Comparison of ENCODE assay signal across 8 cellular contexts in the genomic region with DNA sequence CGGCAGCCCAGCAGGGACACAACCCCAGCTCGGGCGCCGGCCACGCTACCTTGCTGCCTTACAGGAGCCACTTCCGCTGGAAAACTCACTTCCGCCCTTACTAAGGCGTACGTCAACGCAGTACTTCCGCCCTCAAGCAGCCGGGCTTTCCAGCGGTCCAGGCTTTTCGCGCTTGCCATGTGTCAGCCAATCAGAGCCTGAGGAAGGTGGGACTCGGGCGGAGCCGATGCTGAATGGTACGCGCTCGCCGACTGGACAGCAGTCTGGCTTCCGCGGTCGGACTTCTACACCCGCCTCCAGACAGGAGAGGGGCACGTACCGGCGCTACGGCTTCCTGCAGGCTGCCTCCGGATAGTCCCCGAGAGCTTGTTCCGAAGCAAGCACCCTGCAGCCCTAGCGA. TPM values are rescaled to one million over a fixed set of nuclear protein-coding genes. Genes with fewer than 3 reads are reported as not detected.
A peak's percentile ranks its signal among the peaks of the same experiment; 100 is the strongest.
DNase-seq lines count a peak whose midpoint lies in the region; ATAC-seq, FAIRE-seq and TF ChIP-seq lines count a peak whose summit lies in the region.
"Not testable (repeated sequence)": the region's sequence is repeated elsewhere in the genome, so short reads cannot be mapped to it uniquely, and the experiment has no call there.

Gene BOLA2B, minus strand, starts transcription at position 52 of the 400 bp plus-strand sequence. CDS start 71 bp downstream, outside the sequence.
Gene SLX1A, plus strand, starts transcription at position 261 of the 400 bp plus-strand sequence. CDS start 210 bp downstream, outside the sequence.

- H3K36me3 ChIP-seq in SJSA1; mammary epithelial cell (ENCODE audit: insufficient read depth, low read length); neutrophil; urinary bladder (ENCODE audit: insufficient read depth): not testable (repeated sequence)

- H2AFZ ChIP-seq in mammary epithelial cell (ENCODE audit: low read depth, low read length): not testable (repeated sequence)

- in situ Hi-C loops in mammary epithelial cell (cut with MboI; ENCODE audit: low sequenced_read_pairs in 2 of 2): loop anchor here in 1 of 2 donors (25.0 kb wide), 1 partner anchor 106 kb away; the partner anchor contains the start of genes PPP4C, TBX6 and YPEL3

- not testable (repeated sequence) for TF ChIP-seq CTCF in mammary epithelial cell (conservative IDR thresholded peaks at IDR 0.05 in 1 of 2, IDR thresholded peaks at IDR 0.05 in 1 of 2; ENCODE audit: extremely low read depth in 1 of 2, insufficient read depth in 1 of 2, low read depth in 1 of 2, low read length in 2 of 2); neutrophil (IDR thresholded peaks at IDR 0.05)

- not testable (repeated sequence) for H3K9ac ChIP-seq in mammary epithelial cell (ENCODE audit: insufficient read depth, low read length)

- ATAC-seq in GM21825 (IDR thresholded peaks at IDR 0.05; ENCODE audit: unreplicated experiment) (peak; percentile 82), HG03354 (IDR thresholded peaks at IDR 0.05; ENCODE audit: poor library complexity, severe bottlenecking, unreplicated experiment) (peak; percentile 89), left ventricle myocardium superior (peak; percentile 95)

- H3K4me2 ChIP-seq in mammary epithelial cell (ENCODE audit: insufficient read depth, low read depth, low read length): peak within 1 kb of the TSS; percentile 74

- DNase-seq in GM18507 (ENCODE audit: extremely low spot score, insufficient read length, low read depth); SJSA1 (ENCODE audit: low read depth in 1 of 2, low spot score in 2 of 2); mammary epithelial cell; left ventricle myocardium superior: not testable (repeated sequence)

- BruUV-seq in mammary epithelial cell (replicated peaks; lab: Mats Ljungman, UMichigan): not testable (repeated sequence)

- not testable (repeated sequence) for H4K20me1 ChIP-seq in mammary epithelial cell (ENCODE audit: insufficient read depth, low read length)

- dilution Hi-C loops in mammary epithelial cell (cut with HindIII; ENCODE audit: low sequenced_read_pairs): not testable (repeated sequence)

- peak; percentile 99 for FAIRE-seq in GM18507 (lab: Jason Lieb, UNC)

- CTCF ChIA-PET in mammary epithelial cell (lab: Charles Lee; ENCODE audit: low non-redundant PET): not testable (repeated sequence)

- H3K4me3 ChIP-seq in SJSA1; urinary bladder (ENCODE audit: low read depth, low read length): not testable (repeated sequence)
- H3K4me3 ChIP-seq in mammary epithelial cell (replicated peaks in 1 of 3; ENCODE audit: insufficient read depth in 1 of 3, low read depth in 2 of 3, low read length in 3 of 3): peak within 1 kb of the TSS in 2 of 3 experiments; percentile 34 to 38
- peak within 1 kb of the TSS; percentile 52 to 55 for H3K4me3 ChIP-seq in neutrophil (ENCODE audit: low read depth in 1 of 2, low read length in 1 of 2)

- H3K4me1 ChIP-seq in SJSA1 (replicated peaks); mammary epithelial cell (ENCODE audit: insufficient read depth, low read length); neutrophil (ENCODE audit: control insufficient read depth in 1 of 2, insufficient read depth in 1 of 2, low read depth in 1 of 2, low read length in 1 of 2); urinary bladder (ENCODE audit: insufficient read depth): not testable (repeated sequence)

- not testable (repeated sequence) for H3K27ac ChIP-seq in SJSA1; mammary epithelial cell (ENCODE audit: insufficient read depth, low read depth, low read length); urinary bladder (ENCODE audit: low read depth)
- peak within 1 kb of the TSS; percentile 66 for H3K27ac ChIP-seq in neutrophil

- not testable (repeated sequence) for H3K9me3 ChIP-seq in SJSA1 (replicated peaks); mammary epithelial cell (replicated peaks; ENCODE audit: insufficient read depth, low read length); neutrophil

- H3K27me3 ChIP-seq in SJSA1 (replicated peaks); mammary epithelial cell (ENCODE audit: insufficient read depth, low read length); neutrophil: not testable (repeated sequence)

- not testable (repeated sequence) for H3K79me2 ChIP-seq in mammary epithelial cell (ENCODE audit: insufficient read depth, low read length)

- no CpG with 5 or more reads among the region's 34 CpGs for WGBS in mammary epithelial cell (ENCODE audit: low coverage, missing lambda C conversion rate)
- WGBS in urinary bladder: no CpG with 5 or more reads among the region's 34 CpGs

- intact Hi-C loops in mammary epithelial cell (cut with micrococcal nuclease); left ventricle myocardium superior (cut with micrococcal nuclease): not testable (repeated sequence)

RNA-seq across cellular contexts. Expression of gene BOLA2B, which starts in this region (rescaled TPM):
- 156 and 420 TPM in 2 replicates for total RNA-seq in SJSA1 (2014; rRNA removed; shearing (Covaris generic))
- total RNA-seq in mammary epithelial cell (100 to 1,000 TPM in 1 of 2 donors, 10 to 100 TPM in 1; 65.0 to 141 TPM), left ventricle myocardium superior (49.5 TPM), urinary bladder (10.2 TPM)
- polyA plus RNA-seq in mammary epithelial cell (174 TPM), urinary bladder (97.5 TPM)
- 79.6 TPM for polyA minus RNA-seq in mammary epithelial cell

RNA-seq across cellular contexts. Expression of gene SLX1A, which starts in this region (rescaled TPM):
- 14.3 and 43.6 TPM in 2 replicates for total RNA-seq in SJSA1 (2014; rRNA removed; shearing (Covaris generic))
- total RNA-seq in mammary epithelial cell: 10 to 100 TPM; 18.3 to 20.7 TPM
- polyA plus RNA-seq in mammary epithelial cell: 10.3 TPM
- polyA minus RNA-seq in mammary epithelial cell: 38.9 TPM
- total RNA-seq in left ventricle myocardium superior: 16.5 TPM
- total RNA-seq in urinary bladder: 15.4 TPM
- 42.7 TPM for polyA plus RNA-seq in urinary bladder
